Comparison of ENCODE assay signal across 7 cellular contexts in the genomic region with DNA sequence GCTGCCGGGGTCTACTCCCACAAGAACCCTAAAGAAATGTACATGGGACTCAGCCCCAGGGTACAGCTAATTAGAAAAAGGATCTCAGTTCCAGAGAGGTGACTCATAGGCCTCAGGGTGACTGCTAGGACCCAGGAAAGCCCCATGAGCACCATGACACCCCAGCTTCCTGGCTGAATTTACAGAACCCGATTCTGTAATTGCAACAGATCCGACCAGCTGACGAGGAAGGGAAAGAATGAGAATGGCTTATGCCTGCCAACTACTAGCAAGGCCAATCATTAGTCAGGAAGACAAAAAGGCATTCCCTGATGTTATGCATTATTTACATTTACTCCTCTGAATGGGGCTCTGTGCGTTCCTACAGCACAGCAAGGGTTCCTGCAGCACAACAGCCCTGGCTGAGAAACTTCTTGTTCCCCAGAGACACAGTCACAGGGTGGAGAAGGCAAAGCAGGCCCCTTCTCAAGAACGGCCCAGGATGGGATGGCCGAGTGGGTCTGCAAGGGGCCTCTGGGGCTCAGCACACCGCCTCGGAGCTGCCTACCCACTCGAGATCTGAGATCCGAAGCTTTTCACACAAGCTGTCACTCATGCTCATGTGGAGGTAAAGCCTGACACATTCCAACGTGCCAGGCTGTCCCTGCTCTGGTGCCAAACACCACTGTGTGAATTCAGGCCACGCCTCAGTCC. TPM values are rescaled to one million over a fixed set of nuclear protein-coding genes. Genes with fewer than 3 reads are reported as not detected.
DNase-seq lines count a peak whose midpoint lies in the region; ATAC-seq and TF ChIP-seq lines count a peak whose summit lies in the region.

No MANE protein-coding gene starts in this region.

- no peak overlapping the region for H2AFZ ChIP-seq in neural progenitor cell (replicated peaks)

- peaks cover 66% of the 10 kb centered on the region for H3K4me1 Mint-ChIP-seq in activated CD4-positive, alpha-beta T cell treated with anti-CD3 and anti-CD28 coated beads for 36 hours
- H3K4me1 Mint-ChIP-seq in neural progenitor cell = peaks cover 8% of the 10 kb centered on the region

- H3K9me3 Mint-ChIP-seq in activated CD4-positive, alpha-beta T cell treated with anti-CD3 and anti-CD28 coated beads for 36 hours (ENCODE audit: low read depth) = no peaks in the 10 kb centered on the region
- no peaks in the 10 kb centered on the region for H3K9me3 Mint-ChIP-seq in neural progenitor cell

- H4K20me1 ChIP-seq in neural progenitor cell (ENCODE audit: low read depth) = no peaks in the 10 kb centered on the region

- H3K4me3 ChIP-seq in duodenal mucosa (ENCODE audit: low read depth in 1 of 2, low read length in 2 of 2) (peak overlapping the region in 1 of 2 donors; percentile 3), neural progenitor cell (no peak overlapping the region)

- DNase-seq in HS-5 (ENCODE audit: low read depth) (peak; percentile 97), neural progenitor cell (ENCODE audit: low spot score) (peak; percentile 34), NCI-H2227 treated with DMSO at 0.1 percent for 48 hours (lab: John Stamatoyannopoulos, UW) (no peak), NOMO-1 (lab: John Stamatoyannopoulos, UW; ENCODE audit: unreplicated experiment in 2 of 2) (no peak)
- DNase-seq in activated CD4-positive, alpha-beta T cell treated with anti-CD3 and anti-CD28 coated beads for 36 hours = peak; percentile 85

- H3K36me3 Mint-ChIP-seq in activated CD4-positive, alpha-beta T cell treated with anti-CD3 and anti-CD28 coated beads for 36 hours (ENCODE audit: low read depth) = peaks cover 29% of the 10 kb centered on the region
- peaks cover 7% of the 10 kb centered on the region for H3K36me3 Mint-ChIP-seq in neural progenitor cell

- peaks cover 8% of the 10 kb centered on the region for H3F3A ChIP-seq in neural progenitor cell (ENCODE audit: low read depth)

- H3K9me3 ChIP-seq in duodenal mucosa (ENCODE audit: control insufficient read depth in 1 of 2, low read length in 2 of 2) (no peaks in the 10 kb centered on the region), neural progenitor cell (ENCODE audit: low read depth) (no peaks in the 10 kb centered on the region)

- H3K27me3 ChIP-seq in duodenal mucosa (ENCODE audit: control insufficient read depth in 1 of 2, insufficient read depth in 2 of 2, low read length in 2 of 2) = no peaks in the 10 kb centered on the region
- no peaks in the 10 kb centered on the region for H3K27me3 ChIP-seq in neural progenitor cell

- H3K79me2 ChIP-seq in neural progenitor cell (ENCODE audit: low read depth) = no peaks in the 10 kb centered on the region

- H3K27ac ChIP-seq in duodenal mucosa (ENCODE audit: low read depth, low read length) = peak overlapping the region; percentile 39
- no peak overlapping the region for H3K27ac ChIP-seq in neural progenitor cell

- H3K4me1 ChIP-seq in duodenal mucosa (ENCODE audit: control insufficient read depth in 1 of 2, insufficient read depth in 2 of 2, low read length in 2 of 2) = peaks cover 12 to 17% of the 10 kb centered on the region in 2 donors
- peaks cover 5% of the 10 kb centered on the region for H3K4me1 ChIP-seq in neural progenitor cell

- no peak overlapping the region for H3K9ac ChIP-seq in duodenal mucosa (ENCODE audit: low read depth in 1 of 2, low read length in 2 of 2)
- no peak overlapping the region for H3K9ac ChIP-seq in neural progenitor cell

- ATAC-seq in GM18907 (IDR thresholded peaks at IDR 0.05; ENCODE audit: unreplicated experiment) = peak; percentile 55
- peak; percentile 91 for ATAC-seq in activated CD4-positive, alpha-beta T cell treated with anti-CD3 and anti-CD28 coated beads for 36 hours

- no peaks in the 10 kb centered on the region for H3K27me3 Mint-ChIP-seq in activated CD4-positive, alpha-beta T cell treated with anti-CD3 and anti-CD28 coated beads for 36 hours
- peaks cover 4% of the 10 kb centered on the region for H3K27me3 Mint-ChIP-seq in neural progenitor cell (ENCODE audit: insufficient read depth, low read depth)

- H3K27ac Mint-ChIP-seq in activated CD4-positive, alpha-beta T cell treated with anti-CD3 and anti-CD28 coated beads for 36 hours = peak overlapping the region; percentile 82
- H3K27ac Mint-ChIP-seq in neural progenitor cell = no peak overlapping the region

- POLR2A ChIA-PET in activated CD4-positive, alpha-beta T cell treated with anti-CD3 and anti-CD28 coated beads for 36 hours (lab: Charles Lee) = no interaction called here

- no peak for TF ChIP-seq CTCF in neural progenitor cell (IDR thresholded peaks at IDR 0.05)

- CTCF ChIA-PET in activated CD4-positive, alpha-beta T cell treated with anti-CD3 and anti-CD28 coated beads for 36 hours (lab: Charles Lee) = interaction anchor here (0.5 to 3.1 kb wide), 9 partner anchors 12 to 269 kb away, joined by 3 to 13 read pairs (median 4); partner anchors contain the start of gene GMIP

- intact Hi-C loops in activated CD4-positive, alpha-beta T cell treated with anti-CD3 and anti-CD28 coated beads for 36 hours (cut with DNase I, micrococcal nuclease) = loop anchor here (1.0 to 10.0 kb wide), 7 partner anchors 27 to 526 kb away; partner anchors contain the start of genes LPAR2 (in 2 of the 2), GMIP (in 1 of the 2), PBX4 (in 1 of the 2) and SLC25A42 (in 1 of the 2)

- H3K36me3 ChIP-seq in duodenal mucosa (ENCODE audit: control insufficient read depth in 1 of 2, insufficient read depth in 2 of 2, low read length in 2 of 2) (no peaks in the 10 kb centered on the region), neural progenitor cell (no peaks in the 10 kb centered on the region)

- peak overlapping the region; percentile 27 for H3K4me3 Mint-ChIP-seq in activated CD4-positive, alpha-beta T cell treated with anti-CD3 and anti-CD28 coated beads for 36 hours
- no peak overlapping the region for H3K4me3 Mint-ChIP-seq in neural progenitor cell

- no peak overlapping the region for H3K4me2 ChIP-seq in neural progenitor cell

RNA-seq across cellular contexts. Expression of gene PBX4, which starts 27.2 kb away (rescaled TPM):
- 10 to 100 TPM; 19.4 to 21.2 TPM for total RNA-seq in activated CD4-positive, alpha-beta T cell treated with anti-CD3 and anti-CD28 coated beads for 36 hours
- total RNA-seq in neural progenitor cell (ENCODE audit: low replicate concordance) = 3.2 and 4.8 TPM in 2 replicates

RNA-seq across cellular contexts. Expression of gene LPAR2, which starts 36.7 kb away (rescaled TPM):
- total RNA-seq in activated CD4-positive, alpha-beta T cell treated with anti-CD3 and anti-CD28 coated beads for 36 hours = 10 to 100 TPM; 21.6 to 33.2 TPM
- total RNA-seq in neural progenitor cell (ENCODE audit: low replicate concordance) = 21.2 and 64.8 TPM in 2 replicates

RNA-seq across cellular contexts. Expression of gene GMIP, which starts 52.2 kb away (rescaled TPM):
- 10 to 100 TPM; 54.9 to 56.6 TPM for total RNA-seq in activated CD4-positive, alpha-beta T cell treated with anti-CD3 and anti-CD28 coated beads for 36 hours
- total RNA-seq in neural progenitor cell (ENCODE audit: low replicate concordance) = 6.4 and 7.9 TPM in 2 replicates

RNA-seq across cellular contexts. Expression of gene CILP2, which starts 53.2 kb away (rescaled TPM):
- total RNA-seq in activated CD4-positive, alpha-beta T cell treated with anti-CD3 and anti-CD28 coated beads for 36 hours = under 1 TPM; 0.19 to 0.27 TPM
- total RNA-seq in neural progenitor cell (ENCODE audit: low replicate concordance) = 1.0 and 3.3 TPM in 2 replicates

Comparison
In these comparisons a context has a peak if more than half of its experiments do, and no peak if none do; other contexts are left out.
1. DNase-seq: peak in HS-5 (single experiment), activated CD4-positive, alpha-beta T cell treated with anti-CD3 and anti-CD28 coated beads for 36 hours (single experiment) and neural progenitor cell (single experiment); none in NCI-H2227 treated with DMSO at 0.1 percent for 48 hours (single experiment) and NOMO-1 (0 of 2).